Comparison of ENCODE assay signal across 8 cellular contexts in genomic region chr11:73384871-73385692, GRCh38. TPM values are rescaled to one million over a fixed set of nuclear protein-coding genes. Genes with fewer than 3 reads are reported as not detected.
A peak's percentile ranks its signal among the peaks of the same experiment; 100 is the strongest.
DNase-seq lines count a peak whose midpoint lies in the region; ATAC-seq and TF ChIP-seq lines count a peak whose summit lies in the region.

No MANE protein-coding gene starts in this region.

- intact Hi-C loops in PC-9 (cut with micrococcal nuclease; ENCODE audit: unreplicated experiment) = loop anchor here (5.0 to 10.0 kb wide), 2 partner anchors 553 to 700 kb away; no protein-coding TSS in a partner anchor

- H3K36me3 ChIP-seq in SK-N-MC (ENCODE audit: insufficient read depth, low read length) (no peaks in the 10 kb centered on the region), PC-9 (ENCODE audit: low read depth) (no peaks in the 10 kb centered on the region)

- no peaks in the 10 kb centered on the region for H3K9me3 ChIP-seq in SK-N-MC (ENCODE audit: low read depth, low read length)
- no peaks in the 10 kb centered on the region for H3K9me3 ChIP-seq in PC-9 (ENCODE audit: insufficient read depth, low read depth)

- no peaks in the 10 kb centered on the region for H3F3A ChIP-seq in PC-9 (ENCODE audit: insufficient read depth, low read depth)

- H3K4me3 ChIP-seq in SK-N-MC (peak overlapping the region; percentile 45; the same call in 1 of the 2 replicates), PC-9 (no peak overlapping the region)

- no peak overlapping the region for H2AFZ ChIP-seq in PC-9

- H3K27me3 ChIP-seq in PC-9 (ENCODE audit: insufficient read depth, low read depth) = no peaks in the 10 kb centered on the region

- ATAC-seq in GM18511 (IDR thresholded peaks at IDR 0.05; ENCODE audit: unreplicated experiment) (peak; percentile 65), HG02610 (IDR thresholded peaks at IDR 0.05; ENCODE audit: unreplicated experiment) (peak; percentile 46)

- H3K4me2 ChIP-seq in PC-9 = no peak overlapping the region

- 0 out of 2 replicates have a peak, but pooled peaks cover 14% of the 10 kb centered on the region for H3K4me1 ChIP-seq in PC-9 (replicated peaks; ENCODE audit: insufficient read depth)

- H3K9ac ChIP-seq in SK-N-MC (ENCODE audit: insufficient read length) = peak overlapping the region; percentile 55

- H3K27ac ChIP-seq in SK-N-MC (peak overlapping the region; percentile 76), PC-9 (no peak overlapping the region)

- H4K20me1 ChIP-seq in PC-9 (ENCODE audit: insufficient read depth) = peaks cover 24% of the 10 kb centered on the region; the same call in 1 of the 2 replicates

- TF ChIP-seq CTCF in PC-9 (conservative IDR thresholded peaks at IDR 0.05) = no peak

- DNase-seq in SK-N-MC (ENCODE audit: low read depth, low spot score) (no peak), fibroblast of peridontal ligament (ENCODE audit: extremely low read depth) (peak; percentile 31), retina (peak; percentile 45), GM03348 (ENCODE audit: low spot score) (no peak), hepatic stellate cell (ENCODE audit: low spot score) (no peak), PC-9 (no peak)

- POLR2A ChIA-PET in PC-9 (lab: Charles Lee; ENCODE audit: unreplicated experiment) = no interaction called here

- CTCF ChIA-PET in PC-9 (lab: Charles Lee) = interaction anchor here (0.5 to 1.2 kb wide), 2 partner anchors 34 to 1175 kb away, joined by 5 to 10 read pairs; no protein-coding TSS in a partner anchor

- peaks cover 43% of the 10 kb centered on the region for H3K79me2 ChIP-seq in PC-9 (ENCODE audit: low read depth)

- no TSS peak for BruUV-seq in PC-9 (replicated peaks; lab: Mats Ljungman, UMichigan)

- H3K9me2 ChIP-seq in PC-9 (ENCODE audit: insufficient read depth) = no peaks in the 10 kb centered on the region

RNA-seq across cellular contexts. Expression of gene RELT, which starts 8.9 kb away (rescaled TPM):
- 7.8 and 10.7 TPM in 2 replicates for total RNA-seq in PC-9 (2021)

Comparison
In these comparisons a context has a peak if more than half of its experiments do, and no peak if none do; other contexts are left out.
1. DNase-seq: peak in fibroblast of peridontal ligament (single experiment) and retina (single experiment); none in SK-N-MC (single experiment), GM03348 (single experiment), hepatic stellate cell (single experiment) and PC-9 (0 of 2).